ENCODE assay signal across 19 cellular contexts in genomic region chr11:103942646-103943045, GRCh38.
"Had no signal": no experiment of that assay in that cellular context is flagged by ENCODE, and none has a peak within 500 bp of the region (broad histone marks: within the 10 kb centered on the region; RNA-seq: fewer than 3 reads in every experiment).

No MANE protein-coding gene starts in this region.

- H3K9me3 ChIP-seq: esophagus muscularis mucosa had no signal

- H3K4me1 ChIP-seq: parathyroid adenoma had no signal

- H3K9ac ChIP-seq: parathyroid adenoma had no signal

- H3K4me3 ChIP-seq: cardiac muscle cell, esophagus muscularis mucosa, hepatocyte, smooth muscle cell had no signal

- H3K27ac ChIP-seq: esophagus muscularis mucosa, hepatocyte, parathyroid adenoma had no signal

- ATAC-seq: activated CD4-positive, alpha-beta T cell treated with anti-CD3 and anti-CD28 coated beads for 36 hours; activated naive CD4-positive, alpha-beta T cell treated with anti-CD3 and anti-CD28 coated beads, Interleukin-2, amount 50 U/mL, for 72 hours; left cardiac atrium; natural killer cell; sciatic nerve; stimulated activated naive CD8-positive, alpha-beta T cell treated with anti-CD3 and anti-CD28 coated beads, Interleukin-15, amount 100 ng/mL, for 72 hours; WTC11 had no signal

- H3K4me2 ChIP-seq: hepatocyte, smooth muscle cell had no signal

- H3K27me3 ChIP-seq: cardiac muscle cell, esophagus muscularis mucosa, hepatocyte had no signal

- H3K79me2 ChIP-seq: hepatocyte, parathyroid adenoma had no signal

- DNase-seq: activated CD4-positive, alpha-beta T cell treated with anti-CD3 and anti-CD28 coated beads for 36 hours; activated CD4-positive, alpha-beta T cell treated with anti-CD3 and anti-CD28 coated beads, Interleukin-2, amount 50 U/mL, for 48 hours; activated gamma-delta T cell treated with Interleukin-2 at 50 U/mL for 16 hours; activated T-cell treated with anti-CD3 and anti-CD28 coated beads for 4 hours; dermis blood vessel endothelial cell; effector memory CD4-positive, alpha-beta T cell; left cardiac atrium; natural killer cell; stimulated activated CD4-positive, alpha-beta T cell treated with anti-CD3 and anti-CD28 coated beads, Interleukin-4, amount 100 ng/mL, for 1 hour; stimulated activated naive CD8-positive, alpha-beta T cell treated with anti-CD3 and anti-CD28 coated beads, Interleukin-15, amount 100 ng/mL, for 72 hours; T1000 had no signal

- H2AFZ ChIP-seq: hepatocyte, parathyroid adenoma had no signal

- H3K36me3 ChIP-seq: cardiac muscle cell, esophagus muscularis mucosa had no signal
